In the genomic region with DNA sequence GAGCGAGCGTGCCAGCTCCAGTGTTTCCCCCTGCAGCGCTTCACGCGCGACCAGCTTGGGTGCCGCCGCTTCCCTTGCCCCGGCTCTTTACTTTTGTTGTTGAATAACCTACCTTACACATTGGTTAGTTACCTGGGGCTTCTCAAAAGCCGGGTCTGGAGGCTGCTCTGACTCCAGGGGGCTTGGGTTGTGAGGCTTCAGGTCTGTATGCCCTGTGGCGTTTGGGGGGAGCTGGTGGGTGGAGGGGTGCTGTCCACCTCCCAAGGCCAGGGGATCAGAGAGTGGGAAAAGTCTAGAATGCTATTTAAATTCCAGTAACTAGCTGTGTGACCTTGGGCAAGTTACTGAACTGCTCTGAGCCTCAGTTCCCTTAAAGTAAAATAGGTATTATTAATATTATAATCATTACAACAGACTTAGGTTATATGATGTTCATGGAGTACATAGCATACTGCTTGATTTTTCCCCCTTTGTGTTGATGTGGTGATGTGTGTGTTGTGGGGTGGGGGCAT, we compare ENCODE assay signal across 2 cellular contexts.
TF ChIP-seq lines count a peak whose summit lies in the region.

No MANE protein-coding gene starts in this region.

TF ChIP-seq in IMR-90, 13 proteins besides CTCF, POLR2A, EP300 and RAD21:
- TF ChIP-seq, protein P1, sequence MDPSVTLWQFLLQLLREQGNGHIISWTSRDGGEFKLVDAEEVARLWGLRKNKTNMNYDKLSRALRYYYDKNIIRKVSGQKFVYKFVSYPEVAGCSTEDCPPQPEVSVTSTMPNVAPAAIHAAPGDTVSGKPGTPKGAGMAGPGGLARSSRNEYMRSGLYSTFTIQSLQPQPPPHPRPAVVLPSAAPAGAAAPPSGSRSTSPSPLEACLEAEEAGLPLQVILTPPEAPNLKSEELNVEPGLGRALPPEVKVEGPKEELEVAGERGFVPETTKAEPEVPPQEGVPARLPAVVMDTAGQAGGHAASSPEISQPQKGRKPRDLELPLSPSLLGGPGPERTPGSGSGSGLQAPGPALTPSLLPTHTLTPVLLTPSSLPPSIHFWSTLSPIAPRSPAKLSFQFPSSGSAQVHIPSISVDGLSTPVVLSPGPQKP (IDR thresholded peaks at IDR 0.05; ENCODE audit: borderline replicate concordance, low read depth, low read length), result no peak
- TF ChIP-seq MAFK (IDR thresholded peaks at IDR 0.05; ENCODE audit: low read depth, low read length) (no peak), CHD1 (IDR thresholded peaks at IDR 0.05; ENCODE audit: low read depth, low read length) (no peak), CEBPB (IDR thresholded peaks at IDR 0.05; ENCODE audit: low read depth, low read length) (no peak), MAZ (IDR thresholded peaks at IDR 0.05; ENCODE audit: borderline replicate concordance, low read depth, low read length) (no peak), BHLHE40 (IDR thresholded peaks at IDR 0.05; ENCODE audit: low read depth, low read length) (no peak), SMC3 (IDR thresholded peaks at IDR 0.05; ENCODE audit: low read depth, low read length) (no peak), RCOR1 (IDR thresholded peaks at IDR 0.05; ENCODE audit: insufficient replicate concordance, low read length) (no peak), RFX5 (IDR thresholded peaks at IDR 0.05; ENCODE audit: low read depth, low read length) (no peak), MXI1 (IDR thresholded peaks at IDR 0.05; ENCODE audit: borderline replicate concordance, low read depth, low read length) (no peak)

TF ChIP-seq in H1, 55 proteins besides CTCF, POLR2A, EP300 and RAD21:
- TF ChIP-seq SP1 (IDR thresholded peaks at IDR 0.05; ENCODE audit: low read depth, low read length) (no peak), HDAC2 (IDR thresholded peaks at IDR 0.05; ENCODE audit: borderline replicate concordance in 1 of 2, low read depth in 2 of 2, low read length in 2 of 2) (0 out of 4 replicates have a peak, but pooled peaks of 1 of the 2 experiments have one; percentile 33), ASH2L (IDR thresholded peaks at IDR 0.05; ENCODE audit: low read length) (peak; percentile 2), KDM1A (IDR thresholded peaks at IDR 0.05; ENCODE audit: borderline replicate concordance, low read length) (0 out of 2 replicates have a peak, but pooled peaks have one; percentile 56)
TF ChIP-seq in H1: peak in this region for 3.
